ENCODE assay signal across 11 cellular contexts in genomic region chr13:103006706-103007426, GRCh38. TPM values are rescaled to one million over a fixed set of nuclear protein-coding genes. Genes with fewer than 3 reads are reported as not detected.
DNase-seq lines count a peak whose midpoint lies in the region; ATAC-seq lines count a peak whose summit lies in the region.
"Had no signal": no experiment of that assay in that cellular context is flagged by ENCODE, and none has a peak within 500 bp of the region (broad histone marks: within the 10 kb centered on the region; RNA-seq: fewer than 3 reads in every experiment).

No MANE protein-coding gene starts in this region.

- H3K4me1 Mint-ChIP-seq in effector memory CD8-positive, alpha-beta T cell (ENCODE audit: low read depth in 2 of 2) = no peaks in the 10 kb centered on the region

- peak; percentile 91 for ATAC-seq in GM18909 (IDR thresholded peaks at IDR 0.05; ENCODE audit: poor library complexity, unreplicated experiment)
- peak; percentile 96 for ATAC-seq in HG02588 (IDR thresholded peaks at IDR 0.05; ENCODE audit: unreplicated experiment)
- peak; percentile 87 for ATAC-seq in HG03558 (IDR thresholded peaks at IDR 0.05; ENCODE audit: extremely low read depth, unreplicated experiment)
- ATAC-seq in left cardiac atrium = peak; percentile 22 to 66
- ATAC-seq in effector memory CD8-positive, alpha-beta T cell (replicated peaks) = no peak

- H3K9me3 Mint-ChIP-seq in effector memory CD8-positive, alpha-beta T cell = peaks cover 0 to 3% of the 10 kb centered on the region in 2 donors
- H3K9me3 Mint-ChIP-seq: T-helper 1 cell treated with Interleukin-12 subunit alpha and Interleukin-12 subunit beta and Interleukin-4 antibody, amounts not matched to agents 30 μg/mL and 1 μg/mL, for 36 hours had no signal

- H3K4me3 Mint-ChIP-seq in effector memory CD8-positive, alpha-beta T cell = no peak overlapping the region
- H3K4me3 Mint-ChIP-seq: T-helper 1 cell treated with Interleukin-12 subunit alpha and Interleukin-12 subunit beta and Interleukin-4 antibody, amounts not matched to agents 30 μg/mL and 1 μg/mL, for 36 hours had no signal

- H3K27me3 Mint-ChIP-seq in effector memory CD8-positive, alpha-beta T cell = peaks cover 0 to 5% of the 10 kb centered on the region in 2 donors

- H3K36me3 Mint-ChIP-seq in effector memory CD8-positive, alpha-beta T cell (ENCODE audit: insufficient read depth) = no peaks in the 10 kb centered on the region

- DNase-seq in left cardiac atrium = no peak
- DNase-seq in occipital lobe (lab: John Stamatoyannopoulos, UW) = no peak
- no peak for DNase-seq in NCI-H2107 treated with DMSO at 0.1 percent for 48 hours (lab: John Stamatoyannopoulos, UW; ENCODE audit: unreplicated experiment)
- no peak for DNase-seq in effector memory CD8-positive, alpha-beta T cell
- no peak for DNase-seq in NCI-H2029 (lab: John Stamatoyannopoulos, UW)
- DNase-seq: activated gamma-delta T cell had no signal

- intact Hi-C loops in left cardiac atrium (cut with DNase I) = no loop called here

- no peak overlapping the region for H3K27ac Mint-ChIP-seq in effector memory CD8-positive, alpha-beta T cell
- H3K27ac Mint-ChIP-seq: T-helper 1 cell treated with Interleukin-12 subunit alpha and Interleukin-12 subunit beta and Interleukin-4 antibody, amounts not matched to agents 30 μg/mL and 1 μg/mL, for 36 hours had no signal

RNA-seq across cellular contexts. Expression of gene SLC10A2, which starts 59.4 kb away (rescaled TPM):
- total RNA-seq in left cardiac atrium = not detected
- not detected for total RNA-seq in occipital lobe
- total RNA-seq: epithelial cell of proximal tubule had no signal
